ENCODE assay signal across 25 cellular contexts in the genomic region with DNA sequence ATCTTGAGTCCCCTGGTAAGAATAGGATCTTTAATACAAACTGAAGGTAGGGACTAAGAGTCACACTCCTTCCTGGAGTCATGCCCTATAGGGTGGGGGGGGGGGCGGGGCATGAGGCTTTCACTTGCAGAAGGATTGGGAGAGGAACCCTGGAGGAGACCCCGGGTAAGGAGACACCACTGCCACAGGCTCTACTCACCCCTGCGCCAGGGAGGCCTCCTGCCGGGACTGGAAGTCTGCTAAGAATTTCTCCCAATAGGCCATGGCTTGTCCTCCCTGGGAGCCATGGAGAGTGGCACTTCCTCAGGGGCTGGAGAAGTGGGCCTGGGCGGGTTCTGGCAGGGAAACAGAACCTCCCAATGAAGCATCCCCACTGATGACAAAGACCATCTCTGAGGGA.
"Had no signal": no experiment of that assay in that cellular context is flagged by ENCODE, and none has a peak within 500 bp of the region (broad histone marks: within the 10 kb centered on the region; RNA-seq: fewer than 3 reads in every experiment).

No MANE protein-coding gene starts in this region.

- DNase-seq: caudate nucleus; effector CD8-positive, alpha-beta T cell; foreskin keratinocyte; glutamatergic neuron; left colon; naive thymus-derived CD4-positive, alpha-beta T cell; sigmoid colon; spleen; stimulated activated CD4-positive, alpha-beta T cell treated with anti-CD3 and anti-CD28 coated beads, Interleukin-4, amount 100 ng/mL, for 4 hours; stimulated activated naive CD8-positive, alpha-beta T cell treated with anti-CD3 and anti-CD28 coated beads, Interleukin-15, Interleukin-2, amounts not matched to agents 100 U/mL and 50 U/mL, for 24 hours; transverse colon; upper lobe of right lung; uterus had no signal

- H3K4me2 ChIP-seq: neural progenitor cell had no signal

- ATAC-seq: foreskin keratinocyte; left colon; naive thymus-derived CD4-positive, alpha-beta T cell; stimulated activated memory B cell treated with anti-CD40 and anti-IgM and Interleukin-4, amounts not matched to agents 10 μg/mL and 1 μg/mL and 100 μg/mL, for 72 hours; stimulated activated naive CD8-positive, alpha-beta T cell treated with anti-CD3 and anti-CD28 coated beads, Interleukin-15, Interleukin-2, amounts not matched to agents 100 U/mL and 50 U/mL, for 24 hours; upper lobe of right lung had no signal

- H2AFZ ChIP-seq: neural progenitor cell, parathyroid adenoma had no signal

- H3K9me3 ChIP-seq: esophagus muscularis mucosa, sigmoid colon, thoracic aorta, transverse colon, upper lobe of right lung, uterus had no signal

- H3K4me1 ChIP-seq: foreskin keratinocyte, neural progenitor cell, parathyroid adenoma, right atrium auricular region, spleen, transverse colon, upper lobe of right lung, uterus had no signal

- H3K27ac ChIP-seq: esophagus muscularis mucosa, foreskin keratinocyte, neural progenitor cell, parathyroid adenoma, right atrium auricular region, sigmoid colon, skin epidermis, spleen, transverse colon, upper lobe of right lung, uterus had no signal

- H3K27me3 ChIP-seq: esophagus muscularis mucosa, foreskin keratinocyte, neural progenitor cell, right atrium auricular region, sigmoid colon, transverse colon, upper lobe of right lung, uterus had no signal

- H3K27ac Mint-ChIP-seq: dendritic cell treated with granulocyte-macrophage colony-stimulating factor and Interleukin-4, amounts not matched to agents 40 ng/mL and 50 ng/mL, for 4 days; memory B cell; naive thymus-derived CD4-positive, alpha-beta T cell; nephron; neural progenitor cell; progenitor cell of endocrine pancreas; stimulated activated memory B cell treated with anti-CD40 and anti-IgM and Interleukin-4, amounts not matched to agents 10 μg/mL and 1 μg/mL and 100 μg/mL, for 72 hours had no signal

- H3K4me3 ChIP-seq: esophagus muscularis mucosa, lung, neural progenitor cell, right atrium auricular region, sigmoid colon, skin epidermis, spleen, thoracic aorta, transverse colon, upper lobe of right lung, uterus had no signal

- H3K36me3 Mint-ChIP-seq: naive thymus-derived CD4-positive, alpha-beta T cell; neural progenitor cell; stimulated activated memory B cell treated with anti-CD40 and anti-IgM and Interleukin-4, amounts not matched to agents 10 μg/mL and 1 μg/mL and 100 μg/mL, for 72 hours had no signal

- H3K79me2 ChIP-seq: parathyroid adenoma had no signal

- H3K36me3 ChIP-seq: esophagus muscularis mucosa, neural progenitor cell, right atrium auricular region, sigmoid colon, spleen, thoracic aorta, transverse colon, upper lobe of right lung, uterus had no signal

- H3K27me3 Mint-ChIP-seq: dendritic cell treated with granulocyte-macrophage colony-stimulating factor and Interleukin-4, amounts not matched to agents 40 ng/mL and 50 ng/mL, for 4 days; memory B cell; stimulated activated memory B cell treated with anti-CD40 and anti-IgM and Interleukin-4, amounts not matched to agents 10 μg/mL and 1 μg/mL and 100 μg/mL, for 72 hours had no signal

- H3K4me3 Mint-ChIP-seq: dendritic cell treated with granulocyte-macrophage colony-stimulating factor and Interleukin-4, amounts not matched to agents 40 ng/mL and 50 ng/mL, for 4 days; memory B cell; naive thymus-derived CD4-positive, alpha-beta T cell; nephron; neural progenitor cell; stimulated activated memory B cell treated with anti-CD40 and anti-IgM and Interleukin-4, amounts not matched to agents 10 μg/mL and 1 μg/mL and 100 μg/mL, for 72 hours had no signal

- H3K4me1 Mint-ChIP-seq: memory B cell; naive thymus-derived CD4-positive, alpha-beta T cell; neural progenitor cell; stimulated activated memory B cell treated with anti-CD40 and anti-IgM and Interleukin-4, amounts not matched to agents 10 μg/mL and 1 μg/mL and 100 μg/mL, for 72 hours had no signal
